ENCODE assay signal across 8 cellular contexts in genomic region chr4:174222266-174222872, GRCh38.
DNase-seq lines count a peak whose midpoint lies in the region; ATAC-seq and TF ChIP-seq lines count a peak whose summit lies in the region.

No MANE protein-coding gene starts in this region.

- no peaks in the 10 kb centered on the region for H3K27me3 ChIP-seq in WERI-Rb-1 (ENCODE audit: insufficient read depth, low read depth, severe bottlenecking)
- peaks cover 30 to 62% of the 10 kb centered on the region in 2 donors for H3K27me3 ChIP-seq in left lung

- no peaks in the 10 kb centered on the region for H3K9me3 ChIP-seq in WERI-Rb-1 (ENCODE audit: severe bottlenecking)
- no peaks in the 10 kb centered on the region for H3K9me3 ChIP-seq in left lung

- H3K36me3 ChIP-seq in WERI-Rb-1 (no peaks in the 10 kb centered on the region), left lung (no peaks in the 10 kb centered on the region)

- TF ChIP-seq CTCF in WERI-Rb-1 (IDR thresholded peaks at IDR 0.05; ENCODE audit: low read depth, low read length) (peak; percentile 64), left lung (IDR thresholded peaks at IDR 0.05) (peak; percentile 37 to 45)

- peak; percentile 51 for DNase-seq in DMS 273 (lab: John Stamatoyannopoulos, UW; ENCODE audit: unreplicated experiment)
- no peak for DNase-seq in DMS 273 treated with DMSO at 0.1 percent for 48 hours (lab: John Stamatoyannopoulos, UW)
- DNase-seq in WERI-Rb-1, result no peak
- no peak for DNase-seq in left lung
- no peak for DNase-seq in SHP77 (lab: John Stamatoyannopoulos, UW)

- peak; percentile 64 for ATAC-seq in GM19397 (IDR thresholded peaks at IDR 0.05; ENCODE audit: unreplicated experiment)
- ATAC-seq in HG03378 (IDR thresholded peaks at IDR 0.05; ENCODE audit: unreplicated experiment), result peak; percentile 84
- ATAC-seq in left lung, result peak; percentile 69
- no peak for ATAC-seq in GM18520 (IDR thresholded peaks at IDR 0.05; ENCODE audit: unreplicated experiment)

- intact Hi-C loops in left lung (cut with DNase I), result loop anchor here in 1 of 2 donors (10.0 kb wide), 1 partner anchor 92 kb away; no protein-coding TSS in a partner anchor

- peaks cover 8 to 13% of the 10 kb centered on the region in 2 donors for H3K4me1 ChIP-seq in left lung

- no peak overlapping the region for H3K4me3 ChIP-seq in WERI-Rb-1 (ENCODE audit: low read depth, low read length)
- H3K4me3 ChIP-seq in left lung, result no peak overlapping the region

- H3K27ac ChIP-seq in WERI-Rb-1 (no peak overlapping the region), left lung (no peak overlapping the region)
